14 cellular contexts compared by ENCODE assay signal in the genomic region with DNA sequence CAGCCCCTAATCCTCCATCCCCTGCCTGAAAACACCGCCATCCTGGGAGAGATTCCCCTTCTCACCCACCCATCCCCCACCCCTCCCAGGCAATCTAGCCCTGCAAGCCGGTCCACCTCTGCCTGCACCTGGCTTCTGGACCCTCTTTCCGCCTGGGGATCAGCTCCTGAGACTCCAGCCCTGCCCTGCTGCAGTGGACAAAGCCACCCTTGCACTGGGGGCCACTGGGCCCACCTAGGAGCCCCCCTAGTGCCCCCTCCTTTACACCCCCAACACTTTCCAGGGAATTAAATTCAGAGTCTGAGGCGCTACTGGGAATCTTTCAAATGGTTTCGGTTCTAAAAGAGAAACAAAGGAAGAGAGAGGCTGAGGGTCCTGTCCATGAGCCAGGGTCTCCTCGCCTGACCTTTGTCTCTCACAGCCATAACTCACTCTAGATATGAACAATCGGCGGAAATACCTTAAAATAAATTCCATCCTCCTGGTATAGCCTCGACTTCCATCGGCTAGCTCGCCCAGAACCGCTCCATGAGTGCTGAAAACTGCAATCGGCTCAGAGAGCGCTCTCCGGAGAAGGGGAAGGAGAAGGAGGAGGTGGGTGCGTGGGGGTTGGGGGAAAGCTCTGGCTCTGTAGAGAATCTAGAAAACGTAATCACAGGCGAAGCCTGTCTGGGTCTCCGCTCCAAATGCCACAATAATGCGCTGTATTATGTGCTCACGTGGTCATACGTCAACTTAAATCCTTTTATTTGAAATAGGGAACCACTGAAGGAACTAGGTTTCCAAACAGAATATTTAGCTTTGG. TPM values are rescaled to one million over a fixed set of nuclear protein-coding genes. Genes with fewer than 3 reads are reported as not detected.
DNase-seq lines count a peak whose midpoint lies in the region; ATAC-seq and TF ChIP-seq lines count a peak whose summit lies in the region.
"Had no signal": no experiment of that assay in that cellular context is flagged by ENCODE, and none has a peak within 500 bp of the region (broad histone marks: within the 10 kb centered on the region; RNA-seq: fewer than 3 reads in every experiment).

No MANE protein-coding gene starts in this region.

- WGBS in hepatocyte (ENCODE audit: low lambda C conversion rate, missing lambda C conversion rate), result 53% methylated on average over 22 of the region's 22 CpGs

- no peak overlapping the region for H3K27ac ChIP-seq in hepatocyte
- no peak overlapping the region for H3K27ac ChIP-seq in PC-3 (ENCODE audit: low read length)

- POLR2A ChIA-PET in PC-3 (lab: Charles Lee; ENCODE audit: unreplicated experiment), result no interaction called here

- no peak for ATAC-seq in PC-3
- no peak for ATAC-seq in HG02981 (IDR thresholded peaks at IDR 0.05; ENCODE audit: unreplicated experiment)

- CTCF ChIA-PET in PC-3 (lab: Charles Lee), result no interaction called here

- BruUV-seq in PC-3 (replicated peaks; lab: Mats Ljungman, UMichigan), result no TSS peak

- H3K9me2 ChIP-seq in hepatocyte (replicated peaks; ENCODE audit: insufficient read depth) (no peaks in the 10 kb centered on the region), PC-3 (replicated peaks; ENCODE audit: low read length) (no peaks in the 10 kb centered on the region)

- intact Hi-C loops in PC-3 (cut with micrococcal nuclease), result no loop called here

- H3K36me3 ChIP-seq in hepatocyte (replicated peaks; ENCODE audit: insufficient read depth, low read depth) (no peaks in the 10 kb centered on the region), PC-3 (ENCODE audit: low read depth, low read length) (no peaks in the 10 kb centered on the region; the same call in 1 of the 2 replicates)
- H3K36me3 ChIP-seq: heart right ventricle had no signal

- H3F3A ChIP-seq in PC-3 (ENCODE audit: low read length, unreplicated experiment), result peaks cover 3% of the 10 kb centered on the region

- H3K4me3 ChIP-seq in astrocyte of the spinal cord (ENCODE audit: low read depth, low read length) (peak overlapping the region; percentile 89), hepatocyte (no peak overlapping the region), PC-3 (ENCODE audit: low read length) (no peak overlapping the region)

- in situ Hi-C loops in Caki2 (cut with HindIII; ENCODE audit: low pct_unique_long_range_greater_than_20kb, low sequenced_read_pairs) (no loop called here), astrocyte of the spinal cord (cut with HindIII; ENCODE audit: low sequenced_read_pairs) (no loop called here)

- H4K20me1 ChIP-seq in hepatocyte (ENCODE audit: insufficient read depth, poor library complexity, severe bottlenecking) (no peaks in the 10 kb centered on the region), PC-3 (ENCODE audit: low read length) (no peaks in the 10 kb centered on the region)

- H3K79me2 ChIP-seq in hepatocyte (peaks cover 20% of the 10 kb centered on the region), PC-3 (ENCODE audit: low read length) (peaks cover 61% of the 10 kb centered on the region)

- peak; percentile 80 for DNase-seq in Caki2 (ENCODE audit: low read depth)
- peak; percentile 91 for DNase-seq in astrocyte of the spinal cord (ENCODE audit: low read depth, low spot score)
- DNase-seq in hepatocyte (ENCODE audit: low spot score), result no peak
- peak; percentile 64 for DNase-seq in pulmonary artery endothelial cell (ENCODE audit: low read depth, low spot score)
- no peak for DNase-seq in DMS53 treated with DMSO at 0.1 percent for 48 hours (lab: John Stamatoyannopoulos, UW; ENCODE audit: unreplicated experiment)
- DNase-seq in PC-3, result no peak
- DNase-seq in DMS114 treated with DMSO at 0.1 percent for 48 hours (lab: John Stamatoyannopoulos, UW; ENCODE audit: unreplicated experiment), result no peak
- DNase-seq: cortex of kidney, GF-D8, heart right ventricle, NCI-H1105, NCI-H524 treated with DMSO at 0.1 percent for 48 hours had no signal

- H3K4me2 ChIP-seq in hepatocyte (peak overlapping the region; percentile 4), PC-3 (ENCODE audit: low read length) (no peak overlapping the region)

- no peak for TF ChIP-seq CTCF in astrocyte of the spinal cord (IDR thresholded peaks at IDR 0.05; ENCODE audit: low read depth, low read length)
- no peak for TF ChIP-seq CTCF in hepatocyte (IDR thresholded peaks at IDR 0.05; ENCODE audit: poor library complexity)
- TF ChIP-seq CTCF in PC-3 (conservative IDR thresholded peaks at IDR 0.05; ENCODE audit: low read depth, low read length), result no peak

- no peak overlapping the region for H2AFZ ChIP-seq in hepatocyte
- no peak overlapping the region for H2AFZ ChIP-seq in PC-3 (ENCODE audit: low read length)

- no peaks in the 10 kb centered on the region for H3K9me3 ChIP-seq in hepatocyte (ENCODE audit: low read depth)
- H3K9me3 ChIP-seq in PC-3 (ENCODE audit: low read length), result no peaks in the 10 kb centered on the region
- H3K9me3 ChIP-seq: heart right ventricle had no signal

- H3K4me1 ChIP-seq in hepatocyte (ENCODE audit: insufficient read depth) (peaks cover 12% of the 10 kb centered on the region), PC-3 (ENCODE audit: insufficient read depth, low read length) (peaks cover 23% of the 10 kb centered on the region)

- peaks cover 55% of the 10 kb centered on the region for H3K27me3 ChIP-seq in hepatocyte
- H3K27me3 ChIP-seq in PC-3 (ENCODE audit: low read length), result no peaks in the 10 kb centered on the region

- H3K9ac ChIP-seq in PC-3 (ENCODE audit: low read length), result no peak overlapping the region

RNA-seq across cellular contexts. Expression of a gene that starts 12.7 kb away (rescaled TPM):
- 5.6 and 10.3 TPM in 2 replicates for total RNA-seq in Caki2 (2014; rRNA removed; shearing (Covaris generic); ENCODE audit: low replicate concordance)
- total RNA-seq in hepatocyte (1.3 and 1.4 TPM in 2 replicates), pulmonary artery endothelial cell (0.26 and 0.74 TPM in 2 replicates), PC-3 (2014; rRNA removed) (2.3 and 5.1 TPM in 2 replicates)
- 0.69 and 0.96 TPM in 2 replicates for polyA plus RNA-seq in hepatocyte
- polyA plus RNA-seq: neural cell had no signal

RNA-seq across cellular contexts. Expression of a gene that starts 15.4 kb away (rescaled TPM):
- total RNA-seq in Caki2 (2014; rRNA removed; shearing (Covaris generic); ENCODE audit: low replicate concordance), result 0.30 TPM in 1 of 2 replicates, not detected in the other
- 0.36 TPM in 1 of 2 replicates, not detected in the other for total RNA-seq in hepatocyte
- 0.07 and 0.81 TPM in 2 replicates for polyA plus RNA-seq in hepatocyte
- 0.59 and 1.0 TPM in 2 replicates for total RNA-seq in pulmonary artery endothelial cell
- total RNA-seq in PC-3 (2014; rRNA removed), result 0.07 and 1.8 TPM in 2 replicates
- polyA plus RNA-seq: neural cell had no signal

RNA-seq across cellular contexts. Expression of a gene that starts 22.1 kb away (rescaled TPM):
- 0.38 and 3.9 TPM in 2 replicates for total RNA-seq in Caki2 (2014; rRNA removed; shearing (Covaris generic); ENCODE audit: low replicate concordance)
- total RNA-seq in hepatocyte, result 0.12 and 0.30 TPM in 2 replicates
- 0.25 and 0.77 TPM in 2 replicates for polyA plus RNA-seq in hepatocyte
- 0.33 and 1.0 TPM in 2 replicates for total RNA-seq in pulmonary artery endothelial cell
- 1.4 and 2.0 TPM in 2 replicates for total RNA-seq in PC-3 (2014; rRNA removed)
- polyA plus RNA-seq: neural cell had no signal

RNA-seq across cellular contexts. Expression of a gene that starts 25.6 kb away (rescaled TPM):
- total RNA-seq in Caki2 (2014; rRNA removed; shearing (Covaris generic); ENCODE audit: low replicate concordance), result 53.0 and 130 TPM in 2 replicates
- total RNA-seq in hepatocyte (0.08 and 0.70 TPM in 2 replicates), pulmonary artery endothelial cell (5.9 and 13.1 TPM in 2 replicates), PC-3 (2014; rRNA removed) (7.0 and 7.5 TPM in 2 replicates)
- polyA plus RNA-seq in hepatocyte, result 0.41 and 0.92 TPM in 2 replicates
- polyA plus RNA-seq: neural cell had no signal

RNA-seq across cellular contexts. Expression of a gene that starts 29.7 kb away (rescaled TPM):
- total RNA-seq in Caki2 (2014; rRNA removed; shearing (Covaris generic); ENCODE audit: low replicate concordance), result 0.96 and 1.2 TPM in 2 replicates
- total RNA-seq in hepatocyte, result not detected in 2 replicates
- 0.16 and 0.23 TPM in 2 replicates for polyA plus RNA-seq in hepatocyte
- 0.07 and 0.42 TPM in 2 replicates for total RNA-seq in pulmonary artery endothelial cell
- total RNA-seq in PC-3 (2014; rRNA removed), result 6.9 and 8.3 TPM in 2 replicates
- total RNA-seq: heart right ventricle had no signal
- polyA plus RNA-seq: heart right ventricle, neural cell had no signal

Comparison
In these comparisons a context has a peak if more than half of its experiments do, and no peak if none do; other contexts are left out.
1. DNase-seq: peak in Caki2 (single experiment), astrocyte of the spinal cord (single experiment) and pulmonary artery endothelial cell (single experiment); none in hepatocyte (single experiment), DMS53 treated with DMSO at 0.1 percent for 48 hours (single experiment), PC-3 (single experiment) and DMS114 treated with DMSO at 0.1 percent for 48 hours (single experiment).